In genomic region chr9:78235296-78235770, GRCh38 we compare ENCODE assay signal across 8 cellular contexts. TPM values are rescaled to one million over a fixed set of nuclear protein-coding genes. Genes with fewer than 3 reads are reported as not detected.
DNase-seq lines count a peak whose midpoint lies in the region; TF ChIP-seq lines count a peak whose summit lies in the region.

No MANE protein-coding gene starts in this region.

- peaks cover 1 to 10% of the 10 kb centered on the region in 2 experiments; a peak in 1 of 3 replicates for H3K36me3 ChIP-seq in HEK293 (ENCODE audit: control insufficient read depth in 2 of 2, insufficient read depth in 1 of 2, low read length in 2 of 2)
- peaks cover 0 to 9% (median 4%) of the 10 kb centered on the region in 4 donors for H3K36me3 ChIP-seq in stomach

- DNase-seq in AG04449 (ENCODE audit: low read depth, low spot score): no peak
- peak; percentile 50 for DNase-seq in astrocyte of the spinal cord (ENCODE audit: low read depth, low spot score)
- DNase-seq in iris pigment epithelial cell (ENCODE audit: low read depth): peak; percentile 66
- DNase-seq in stomach: no peak
- no peak for DNase-seq in stimulated activated naive CD4-positive, alpha-beta T cell treated with Interleukin-2 at 50 U/mL for 16 hours (lab: John Stamatoyannopoulos, UW)
- no peak for DNase-seq in NCI-H2196 (lab: John Stamatoyannopoulos, UW; ENCODE audit: unreplicated experiment)
- no peak for DNase-seq in stimulated activated CD4-positive, alpha-beta T cell treated with anti-CD3 and anti-CD28 coated beads, Interleukin-15, amount 100 ng/mL, for 24 hours

- peak overlapping the region; percentile 88; the same call in 1 of the 2 replicates for H3K27ac ChIP-seq in HEK293 (ENCODE audit: extremely low read depth, low read depth, low read length)
- peak overlapping the region; percentile 79 to 93 (median 84) for H3K27ac ChIP-seq in stomach

- H3K4me3 ChIP-seq in AG04449 (ENCODE audit: low read depth, low read length) (peak overlapping the region; percentile 83), HEK293 (ENCODE audit: low read depth, low read length) (peak overlapping the region; percentile 87), astrocyte of the spinal cord (ENCODE audit: low read depth, low read length) (peak overlapping the region; percentile 89), stomach (peak overlapping the region; percentile 62 to 94 (median 92))

- H3K27me3 ChIP-seq in stomach: no peaks in the 10 kb centered on the region

- CTCF ChIA-PET in AG04449 (lab: Yijun Ruan, JAX): no interaction called here
- CTCF ChIA-PET in HEK293 (lab: Yijun Ruan, JAX): interaction anchor here (0.7 to 1.3 kb wide), 6 partner anchors 10 to 850 kb away, joined by 3 read pairs; no protein-coding TSS in a partner anchor

- TF ChIP-seq CTCF in AG04449 (IDR thresholded peaks at IDR 0.05; ENCODE audit: insufficient read depth, low read length, missing control alignments) (no peak), HEK293 (tag by site-specific recombination; IDR thresholded peaks at IDR 0.05) (no peak), astrocyte of the spinal cord (IDR thresholded peaks at IDR 0.05; ENCODE audit: low read depth, low read length) (no peak), stomach (IDR thresholded peaks at IDR 0.05) (no peak)

- intact Hi-C loops in stomach (cut with DNase I; ENCODE audit: low total_unique reads): no loop called here

- no peak for TF ChIP-seq EP300 in stomach (IDR thresholded peaks at IDR 0.05)

- H3K9me3 ChIP-seq in HEK293 (ENCODE audit: control insufficient read depth, insufficient read depth, low read depth, low read length) (no peaks in the 10 kb centered on the region), stomach (no peaks in the 10 kb centered on the region)

- TF ChIP-seq POLR2A in stomach (IDR thresholded peaks at IDR 0.05): no peak

- H3K4me1 ChIP-seq in HEK293 (ENCODE audit: control insufficient read depth, insufficient read depth, low read length): no peaks in the 10 kb centered on the region; the same call in 1 of the 2 replicates
- peaks cover 5 to 41% (median 17%) of the 10 kb centered on the region in 4 donors for H3K4me1 ChIP-seq in stomach

- 2 to 3% (median 2%) methylated on average over 17 of the region's 17 CpGs for WGBS in stomach, 5 donors

- in situ Hi-C loops in astrocyte of the spinal cord (cut with HindIII; ENCODE audit: low sequenced_read_pairs): no loop called here

- POLR2A ChIA-PET in AG04449 (lab: Yijun Ruan, JAX): no interaction called here
- POLR2A ChIA-PET in HEK293 (lab: Yijun Ruan, JAX): interaction anchor here (1.1 to 4.6 kb wide), 7 partner anchors 21 to 1058 kb away, joined by 3 to 33 read pairs (median 4); partner anchors contain the start of genes PSAT1 and VPS13A

TF ChIP-seq in HEK293, 187 proteins besides CTCF, POLR2A, EP300 and RAD21:
- TF ChIP-seq ZNF639 (tag by site-specific recombination; IDR thresholded peaks at IDR 0.05): no peak
- peak; percentile 79; the same call in 1 of the 2 replicates for TF ChIP-seq ZNF394 (tag by site-specific recombination; IDR thresholded peaks at IDR 0.05; ENCODE audit: borderline replicate concordance)

RNA-seq across cellular contexts. Expression of gene CEP78, which starts 0.5 kb away (rescaled TPM):
- 10 to 100 TPM in 3 of 5 donors, 1 to 10 TPM in 2; 4.5 to 34.1 (median 10.5) TPM for total RNA-seq in stomach
- 1 to 10 TPM; 3.5 to 5.7 (median 4.7) TPM for polyA plus RNA-seq in stomach

Comparison
In these comparisons a context has a peak if more than half of its experiments do, and no peak if none do; other contexts are left out.
1. DNase-seq: peak in astrocyte of the spinal cord (single experiment) and iris pigment epithelial cell (single experiment); none in AG04449 (single experiment), stomach (single experiment), stimulated activated naive CD4-positive, alpha-beta T cell treated with Interleukin-2 at 50 U/mL for 16 hours (single experiment), NCI-H2196 (single experiment) and stimulated activated CD4-positive, alpha-beta T cell treated with anti-CD3 and anti-CD28 coated beads, Interleukin-15, amount 100 ng/mL, for 24 hours (single experiment).
2. Peak in every context shown above with its lines, with median percentiles within 50 percentile points of each other: H3K4me3 ChIP-seq.